Comparison of ENCODE assay signal across 16 cellular contexts in the genomic region with DNA sequence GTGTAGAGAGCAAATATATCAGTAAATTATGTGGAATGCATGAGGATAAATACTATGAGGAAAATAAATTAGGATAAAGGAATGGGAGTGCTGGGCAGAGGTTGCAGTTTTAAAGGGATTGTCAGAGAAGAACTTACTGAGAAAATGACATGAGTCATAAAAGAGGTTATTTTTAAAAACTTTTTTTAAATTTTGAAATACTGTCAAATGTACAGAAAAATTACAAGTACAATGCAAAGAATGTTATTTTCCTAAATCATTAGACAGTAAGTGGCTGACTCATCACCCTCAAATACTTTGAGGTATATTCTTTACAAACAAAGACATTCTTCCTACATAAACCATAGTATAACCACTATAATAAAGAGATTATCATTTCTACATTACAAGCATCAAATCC. TPM values are rescaled to one million over a fixed set of nuclear protein-coding genes. Genes with fewer than 3 reads are reported as not detected.
DNase-seq lines count a peak whose midpoint lies in the region; ATAC-seq and TF ChIP-seq lines count a peak whose summit lies in the region.
"Had no signal": no experiment of that assay in that cellular context is flagged by ENCODE, and none has a peak within 500 bp of the region (broad histone marks: within the 10 kb centered on the region; RNA-seq: fewer than 3 reads in every experiment).

No MANE protein-coding gene starts in this region.

- no peak overlapping the region for H3K4me3 ChIP-seq in epithelial cell of esophagus (ENCODE audit: low read length)
- H3K4me3 ChIP-seq: BLaER1, K562, SK-N-MC had no signal

- ATAC-seq in HG03097 (IDR thresholded peaks at IDR 0.05; ENCODE audit: low FRiP score, unreplicated experiment), result no peak
- ATAC-seq in activated naive CD8-positive, alpha-beta T cell treated with anti-CD3 and anti-CD28 coated beads, Interleukin-2, amount 50 U/mL, for 24 hours, result no peak
- ATAC-seq: K562 had no signal

- H3K27me3 Mint-ChIP-seq in osteocyte (ENCODE audit: unreplicated experiment), result no peaks in the 10 kb centered on the region
- H3K27me3 Mint-ChIP-seq in activated naive CD8-positive, alpha-beta T cell treated with anti-CD3 and anti-CD28 coated beads, Interleukin-2, amount 50 U/mL, for 24 hours, result peaks cover 2% of the 10 kb centered on the region

- H3K4me1 Mint-ChIP-seq in osteocyte (ENCODE audit: unreplicated experiment), result peaks cover 10% of the 10 kb centered on the region
- no peaks in the 10 kb centered on the region for H3K4me1 Mint-ChIP-seq in activated naive CD8-positive, alpha-beta T cell treated with anti-CD3 and anti-CD28 coated beads, Interleukin-2, amount 50 U/mL, for 24 hours

- POLR2A ChIA-PET in RWPE1 (lab: Yijun Ruan, JAX; ENCODE audit: low non-redundant PET), result no interaction called here

- no peak overlapping the region for H3K4me3 Mint-ChIP-seq in osteocyte (ENCODE audit: unreplicated experiment)
- no peak overlapping the region for H3K4me3 Mint-ChIP-seq in activated naive CD8-positive, alpha-beta T cell treated with anti-CD3 and anti-CD28 coated beads, Interleukin-2, amount 50 U/mL, for 24 hours

- DNase-seq in EL (peak; percentile 50), RWPE1 (ENCODE audit: low spot score) (peak; percentile 56), epithelial cell of esophagus (ENCODE audit: low read depth) (peak; percentile 23), osteocyte (ENCODE audit: extremely low spot score, unreplicated experiment) (no peak), DMS114 treated with DMSO at 0.1 percent for 48 hours (lab: John Stamatoyannopoulos, UW; ENCODE audit: unreplicated experiment) (no peak)
- DNase-seq in activated naive CD8-positive, alpha-beta T cell treated with anti-CD3 and anti-CD28 coated beads, Interleukin-2, amount 50 U/mL, for 24 hours, result no peak
- DNase-seq in effector CD8-positive, alpha-beta T cell (lab: John Stamatoyannopoulos, UW), result no peak
- DNase-seq: H7; NCI-H146; NCI-H2107; NCI-H69; NK-92 treated with Interleukin-12 subunit alpha and Interleukin-12 subunit beta, amount 100 ng/mL, for 24 hours had no signal

- no peaks in the 10 kb centered on the region for H3K36me3 Mint-ChIP-seq in osteocyte (ENCODE audit: unreplicated experiment)
- H3K36me3 Mint-ChIP-seq in activated naive CD8-positive, alpha-beta T cell treated with anti-CD3 and anti-CD28 coated beads, Interleukin-2, amount 50 U/mL, for 24 hours (ENCODE audit: low read depth), result no peaks in the 10 kb centered on the region

- TF ChIP-seq CTCF in RWPE1 (conservative IDR thresholded peaks at IDR 0.05; ENCODE audit: low read depth) (no peak), epithelial cell of esophagus (IDR thresholded peaks at IDR 0.05; ENCODE audit: insufficient read depth, low read depth, low read length, missing control alignments) (no peak), osteocyte (IDR thresholded peaks at IDR 0.05) (no peak)

- CTCF ChIA-PET in RWPE1 (lab: Yijun Ruan, JAX), result no interaction called here

- H3K27ac Mint-ChIP-seq in osteocyte (ENCODE audit: unreplicated experiment), result peak overlapping the region; percentile 25
- no peak overlapping the region for H3K27ac Mint-ChIP-seq in activated naive CD8-positive, alpha-beta T cell treated with anti-CD3 and anti-CD28 coated beads, Interleukin-2, amount 50 U/mL, for 24 hours

- no peak overlapping the region for H3K27ac ChIP-seq in RWPE1
- H3K27ac ChIP-seq: BLaER1, SK-N-MC had no signal

- H3K9me3 Mint-ChIP-seq in osteocyte (ENCODE audit: unreplicated experiment), result peaks cover 5% of the 10 kb centered on the region
- H3K9me3 Mint-ChIP-seq in activated naive CD8-positive, alpha-beta T cell treated with anti-CD3 and anti-CD28 coated beads, Interleukin-2, amount 50 U/mL, for 24 hours, result peaks cover 7% of the 10 kb centered on the region

RNA-seq across cellular contexts. Expression of a gene that starts 29.8 kb away (rescaled TPM):
- 192 and 198 TPM in 2 replicates for total RNA-seq in osteocyte

RNA-seq across cellular contexts. Expression of a gene that starts 33.5 kb away (rescaled TPM):
- total RNA-seq in osteocyte, result 49.2 and 56.5 TPM in 2 replicates

Comparison
In these comparisons a context has a peak if more than half of its experiments do, and no peak if none do; other contexts are left out.
1. DNase-seq: peak in EL (single experiment), RWPE1 (single experiment) and epithelial cell of esophagus (single experiment); none in osteocyte (single experiment), DMS114 treated with DMSO at 0.1 percent for 48 hours (single experiment), activated naive CD8-positive, alpha-beta T cell treated with anti-CD3 and anti-CD28 coated beads, Interleukin-2, amount 50 U/mL, for 24 hours (single experiment) and effector CD8-positive, alpha-beta T cell (single experiment).